Comparison of ENCODE assay signal across 19 cellular contexts in the genomic region with DNA sequence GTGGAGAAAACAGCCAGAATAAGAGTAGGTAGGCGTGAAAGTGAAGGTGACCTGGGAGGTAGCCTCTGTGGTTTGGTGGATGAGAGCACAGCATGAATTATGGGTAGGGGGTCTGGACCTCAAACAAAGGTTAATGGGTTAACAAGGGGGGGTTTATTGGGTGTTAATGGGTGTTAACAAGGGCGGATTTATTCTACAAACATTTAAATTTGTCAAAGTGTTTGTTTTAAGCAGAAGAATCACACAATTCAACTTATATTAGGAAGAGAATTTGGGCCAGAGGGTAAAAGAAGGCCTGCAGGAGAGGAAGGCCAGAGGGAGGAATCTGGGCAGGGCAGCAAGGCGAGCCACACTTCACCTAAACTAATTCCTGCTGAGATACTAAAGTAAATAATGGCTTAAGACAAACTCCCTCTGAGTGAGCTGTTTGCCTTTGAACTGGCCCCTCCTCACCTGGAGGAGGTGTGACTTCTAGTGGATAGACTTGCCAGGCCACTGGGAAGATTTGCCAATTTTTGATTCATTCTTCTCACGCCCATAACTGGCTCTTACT.
DNase-seq lines count a peak whose midpoint lies in the region; ATAC-seq and TF ChIP-seq lines count a peak whose summit lies in the region.
"Had no signal": no experiment of that assay in that cellular context is flagged by ENCODE, and none has a peak within 500 bp of the region (broad histone marks: within the 10 kb centered on the region; RNA-seq: fewer than 3 reads in every experiment).

No MANE protein-coding gene starts in this region.

- peak; percentile 96 for ATAC-seq in body of pancreas
- ATAC-seq: gastroesophageal sphincter had no signal

- H3K27me3 Mint-ChIP-seq in activated naive CD4-positive, alpha-beta T cell treated with anti-CD3 and anti-CD28 coated beads, Interleukin-2, amount 10 ng/mL, durations not matched to agents 7 days and 5 days, result no peaks in the 10 kb centered on the region

- 22 to 29% methylated on average over 4 of the region's 4 CpGs for WGBS in body of pancreas, 2 donors
- WGBS in thyroid gland, 2 donors, result 31 to 52% methylated on average over 4 of the region's 4 CpGs

- H3K9me3 Mint-ChIP-seq in activated naive CD4-positive, alpha-beta T cell treated with anti-CD3 and anti-CD28 coated beads, Interleukin-2, amount 10 ng/mL, durations not matched to agents 7 days and 5 days, result no peaks in the 10 kb centered on the region

- H3K27ac ChIP-seq in body of pancreas, result peak overlapping the region; percentile 30 to 68 (median 60)
- peak overlapping the region in 1 of 3 donors; percentile 12 for H3K27ac ChIP-seq in thyroid gland
- H3K27ac ChIP-seq in ascending aorta, result no peak overlapping the region
- H3K27ac ChIP-seq: gastroesophageal sphincter, parathyroid adenoma had no signal

- no peak overlapping the region for H3K4me3 Mint-ChIP-seq in activated naive CD4-positive, alpha-beta T cell treated with anti-CD3 and anti-CD28 coated beads, Interleukin-2, amount 10 ng/mL, durations not matched to agents 7 days and 5 days
- H3K4me3 Mint-ChIP-seq: activated T-cell treated with anti-CD3 and anti-CD28 coated beads, Interleukin-2, amount 50 U/mL, for 24 hours; CD14-positive monocyte; central memory CD8-positive, alpha-beta T cell; IgD-negative memory B cell; stimulated activated naive CD8-positive, alpha-beta T cell treated with anti-CD3 and anti-CD28 coated beads, Interleukin-15, Interleukin-2, amounts not matched to agents 100 ng/mL and 50 ng/mL, for 24 hours had no signal

- CTCF ChIA-PET in activated naive CD4-positive, alpha-beta T cell treated with anti-CD3 and anti-CD28 coated beads, Interleukin-2, amount 10 ng/mL, durations not matched to agents 7 days and 5 days (lab: Charles Lee), result no interaction called here

- DNase-seq in HT-29 (ENCODE audit: low spot score) (peak; percentile 92), body of pancreas (peak; percentile 75 to 90 (median 85)), kidney tubule cell (ENCODE audit: low spot score) (peak; percentile 70), thyroid gland (peak; percentile 38 to 48), NCI-H524 treated with DMSO at 0.1 percent for 48 hours (lab: John Stamatoyannopoulos, UW) (no peak), ascending aorta (ENCODE audit: low spot score in 2 of 2) (no peak)
- DNase-seq in activated naive CD4-positive, alpha-beta T cell treated with anti-CD3 and anti-CD28 coated beads, Interleukin-2, amount 10 ng/mL, durations not matched to agents 7 days and 5 days, result no peak
- DNase-seq: activated CD4-positive, alpha-beta T cell treated with anti-CD3 and anti-CD28 coated beads, Interleukin-2, amount 50 U/mL, for 4 hours; activated T-cell treated with anti-CD3 and anti-CD28 coated beads, Interleukin-2, amount 50 U/mL, for 24 hours; DND-41; islet precursor cell; NCI-H146; NCI-H748 treated with DMSO at 0.1 percent for 48 hours had no signal

- H3K4me1 Mint-ChIP-seq in activated naive CD4-positive, alpha-beta T cell treated with anti-CD3 and anti-CD28 coated beads, Interleukin-2, amount 10 ng/mL, durations not matched to agents 7 days and 5 days, result no peaks in the 10 kb centered on the region
- H3K4me1 Mint-ChIP-seq: CD14-positive monocyte; central memory CD8-positive, alpha-beta T cell; IgD-negative memory B cell had no signal

- TF ChIP-seq CTCF in body of pancreas (IDR thresholded peaks at IDR 0.05) (peak in 1 of 7 experiments; percentile 11), thyroid gland (IDR thresholded peaks at IDR 0.05) (no peak), ascending aorta (IDR thresholded peaks at IDR 0.05) (no peak)

- H3K36me3 Mint-ChIP-seq in activated naive CD4-positive, alpha-beta T cell treated with anti-CD3 and anti-CD28 coated beads, Interleukin-2, amount 10 ng/mL, durations not matched to agents 7 days and 5 days, result no peaks in the 10 kb centered on the region
- H3K36me3 Mint-ChIP-seq: CD14-positive monocyte had no signal

- TF ChIP-seq POLR2A in body of pancreas (IDR thresholded peaks at IDR 0.05) (no peak), thyroid gland (IDR thresholded peaks at IDR 0.05) (no peak)

- H3K4me1 ChIP-seq in body of pancreas, result peaks cover 20% of the 10 kb centered on the region
- H3K4me1 ChIP-seq in thyroid gland, result peaks cover 0 to 3% of the 10 kb centered on the region in 2 donors
- H3K4me1 ChIP-seq in ascending aorta, result no peaks in the 10 kb centered on the region
- H3K4me1 ChIP-seq: parathyroid adenoma had no signal

- H3K9me3 ChIP-seq in body of pancreas, result no peaks in the 10 kb centered on the region
- no peaks in the 10 kb centered on the region for H3K9me3 ChIP-seq in thyroid gland
- no peaks in the 10 kb centered on the region for H3K9me3 ChIP-seq in ascending aorta
- H3K9me3 ChIP-seq: gastroesophageal sphincter had no signal

- no peak overlapping the region for H3K27ac Mint-ChIP-seq in activated naive CD4-positive, alpha-beta T cell treated with anti-CD3 and anti-CD28 coated beads, Interleukin-2, amount 10 ng/mL, durations not matched to agents 7 days and 5 days
- H3K27ac Mint-ChIP-seq: activated T-cell treated with anti-CD3 and anti-CD28 coated beads, Interleukin-2, amount 50 U/mL, for 24 hours; CD14-positive monocyte; IgD-negative memory B cell; stimulated activated naive CD8-positive, alpha-beta T cell treated with anti-CD3 and anti-CD28 coated beads, Interleukin-15, Interleukin-2, amounts not matched to agents 100 ng/mL and 50 ng/mL, for 24 hours had no signal

- intact Hi-C loops in body of pancreas (cut with DNase I), result no loop called here
- intact Hi-C loops in thyroid gland (cut with DNase I), result no loop called here
- intact Hi-C loops in ascending aorta (cut with DNase I), result no loop called here

- H3K36me3 ChIP-seq in body of pancreas (replicated peaks in 1 of 2; ENCODE audit: insufficient read depth in 1 of 2, low read depth in 2 of 2), result no peaks in the 10 kb centered on the region
- H3K36me3 ChIP-seq in thyroid gland, result no peaks in the 10 kb centered on the region
- no peaks in the 10 kb centered on the region for H3K36me3 ChIP-seq in ascending aorta
- H3K36me3 ChIP-seq: gastroesophageal sphincter had no signal

- H3K4me3 ChIP-seq in body of pancreas (no peak overlapping the region), thyroid gland (replicated peaks in 1 of 3) (no peak overlapping the region), ascending aorta (no peak overlapping the region)
- H3K4me3 ChIP-seq: gastroesophageal sphincter had no signal

- H3K27me3 ChIP-seq in body of pancreas (no peaks in the 10 kb centered on the region), thyroid gland (no peaks in the 10 kb centered on the region), ascending aorta (no peaks in the 10 kb centered on the region)
- H3K27me3 ChIP-seq: gastroesophageal sphincter had no signal

Comparison
In these comparisons a context has a peak if more than half of its experiments do, and no peak if none do; other contexts are left out.
1. DNase-seq: peak in HT-29 (single experiment), body of pancreas (4 of 4), kidney tubule cell (single experiment) and thyroid gland (2 of 2); none in activated naive CD4-positive, alpha-beta T cell treated with anti-CD3 and anti-CD28 coated beads, Interleukin-2, amount 10 ng/mL, durations not matched to agents 7 days and 5 days (single experiment), NCI-H524 treated with DMSO at 0.1 percent for 48 hours (single experiment) and ascending aorta (0 of 2).
2. H3K27ac ChIP-seq: peak in body of pancreas (4 of 4); none in ascending aorta (0 of 2).